Comparison of ENCODE assay signal across 8 cellular contexts in the genomic region with DNA sequence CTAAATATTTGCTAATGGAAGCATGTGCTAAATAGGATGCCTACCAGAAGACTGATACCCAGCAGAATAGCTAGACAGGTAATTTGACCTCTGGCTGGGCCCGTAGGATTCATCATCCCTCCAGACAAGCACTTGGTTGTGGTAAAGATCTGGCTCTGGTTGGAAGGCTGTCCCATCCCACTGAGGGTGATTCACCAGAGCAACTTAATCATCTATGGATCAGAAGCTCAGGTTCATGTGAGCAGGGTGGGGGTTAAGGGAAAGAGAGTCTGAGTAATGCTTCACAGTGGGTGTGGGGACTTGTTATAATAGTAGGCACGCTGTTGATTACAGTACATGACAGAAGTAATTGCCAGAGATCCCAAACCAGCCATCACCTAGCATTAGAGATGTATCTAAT. TPM values are rescaled to one million over a fixed set of nuclear protein-coding genes. Genes with fewer than 3 reads are reported as not detected.
DNase-seq lines count a peak whose midpoint lies in the region; ATAC-seq, FAIRE-seq and TF ChIP-seq lines count a peak whose summit lies in the region.
"Not testable (repeated sequence)": the region's sequence is repeated elsewhere in the genome, so short reads cannot be mapped to it uniquely, and the experiment has no call there.
"Had no signal": no experiment of that assay in that cellular context is flagged by ENCODE, and none has a peak within 500 bp of the region (broad histone marks: within the 10 kb centered on the region; RNA-seq: fewer than 3 reads in every experiment).

No MANE protein-coding gene starts in this region.

- not testable (repeated sequence) for H3K36me3 Mint-ChIP-seq in activated T-cell treated with anti-CD3 and anti-CD28 coated beads, Interleukin-2, amount 50 U/mL, for 4 hours (ENCODE audit: insufficient read depth); activated naive CD8-positive, alpha-beta T cell treated with anti-CD3 and anti-CD28 coated beads, Interleukin-2, amount 50 U/mL, for 24 hours (ENCODE audit: low read depth)

- not testable (repeated sequence) for H3K18ac ChIP-seq in IMR-90 (ENCODE audit: low read depth, low read length)

- not testable (repeated sequence) for H4K20me1 ChIP-seq in IMR-90 (ENCODE audit: insufficient read depth, low read length)

- not testable (repeated sequence) for H4K8ac ChIP-seq in IMR-90 (ENCODE audit: low read depth in 2 of 2, low read length in 2 of 2)

- H3K9me3 Mint-ChIP-seq in activated T-cell treated with anti-CD3 and anti-CD28 coated beads, Interleukin-2, amount 50 U/mL, for 4 hours; activated naive CD8-positive, alpha-beta T cell treated with anti-CD3 and anti-CD28 coated beads, Interleukin-2, amount 50 U/mL, for 24 hours: not testable (repeated sequence)

- H3K27ac ChIP-seq in A549; IMR-90 (ENCODE audit: insufficient read depth, low read length); left lung: not testable (repeated sequence)

- not testable (repeated sequence) for H2BK120ac ChIP-seq in IMR-90 (ENCODE audit: low read depth, low read length)

- not testable (repeated sequence) for H3K9ac ChIP-seq in IMR-90 (ENCODE audit: low read depth, low read length)

- not testable (repeated sequence) for H3K4ac ChIP-seq in IMR-90 (ENCODE audit: low read depth, low read length)

- not testable (repeated sequence) for H2BK15ac ChIP-seq in IMR-90 (ENCODE audit: low read depth, low read length)

- not testable (repeated sequence) for H3K27ac Mint-ChIP-seq in activated naive CD8-positive, alpha-beta T cell treated with anti-CD3 and anti-CD28 coated beads, Interleukin-2, amount 50 U/mL, for 24 hours

- H3K27me3 Mint-ChIP-seq in activated T-cell treated with anti-CD3 and anti-CD28 coated beads, Interleukin-2, amount 50 U/mL, for 4 hours (ENCODE audit: low read depth); activated naive CD8-positive, alpha-beta T cell treated with anti-CD3 and anti-CD28 coated beads, Interleukin-2, amount 50 U/mL, for 24 hours: not testable (repeated sequence)

- not testable (repeated sequence) for H2AK5ac ChIP-seq in IMR-90 (ENCODE audit: low read depth, low read length)

- H3K27me3 ChIP-seq in IMR-90 (ENCODE audit: control insufficient read depth, insufficient read depth, low read length); left lung: not testable (repeated sequence)

- dilution Hi-C loops in IMR-90 (cut with HindIII; ENCODE audit: low sequenced_read_pairs, unreplicated experiment): not testable (repeated sequence)

- ATAC-seq in A549 (peak; percentile 83 to 86), IMR-90 (ENCODE audit: low read depth) (peak; percentile 84), left lung (peak; percentile 51), sciatic nerve (peak; percentile 44)
- peak; percentile 28 to 37 for ATAC-seq in activated T-cell treated with anti-CD3 and anti-CD28 coated beads, Interleukin-2, amount 50 U/mL, for 4 hours
- ATAC-seq in activated naive CD8-positive, alpha-beta T cell treated with anti-CD3 and anti-CD28 coated beads, Interleukin-2, amount 50 U/mL, for 24 hours: peak; percentile 93

- not testable (repeated sequence) for H3K23ac ChIP-seq in IMR-90 (ENCODE audit: low read depth, low read length)

- DNase-seq in A549 (ENCODE audit: low read depth in 1 of 2, low spot score in 1 of 2); IMR-90; RCC 7860 (ENCODE audit: low spot score); activated T-cell treated with anti-CD3 and anti-CD28 coated beads, Interleukin-2, amount 50 U/mL, for 4 hours; activated naive CD8-positive, alpha-beta T cell treated with anti-CD3 and anti-CD28 coated beads, Interleukin-2, amount 50 U/mL, for 24 hours; left lung; sciatic nerve (ENCODE audit: low spot score): not testable (repeated sequence)

- intact Hi-C loops in IMR-90 (cut with micrococcal nuclease); left lung (cut with DNase I); sciatic nerve (cut with DNase I): not testable (repeated sequence)

- not testable (repeated sequence) for TF ChIP-seq RAD21 in A549 (conservative IDR thresholded peaks at IDR 0.05 in 1 of 2, IDR thresholded peaks at IDR 0.05 in 1 of 2); IMR-90 (IDR thresholded peaks at IDR 0.05; ENCODE audit: low read length)

- H4K5ac ChIP-seq in IMR-90 (ENCODE audit: low read depth, low read length): not testable (repeated sequence)

- not testable (repeated sequence) for H4K91ac ChIP-seq in IMR-90 (ENCODE audit: insufficient read depth, low read depth, low read length)

- not testable (repeated sequence) for H3K9me3 ChIP-seq in A549; IMR-90 (ENCODE audit: control insufficient read depth, insufficient read depth, low read length); left lung

- in situ Hi-C loops in IMR-90 (cut with MboI; ENCODE audit: low sequenced_read_pairs): not testable (repeated sequence)

- not testable (repeated sequence) for H3K4me3 Mint-ChIP-seq in activated T-cell treated with anti-CD3 and anti-CD28 coated beads, Interleukin-2, amount 50 U/mL, for 4 hours; activated naive CD8-positive, alpha-beta T cell treated with anti-CD3 and anti-CD28 coated beads, Interleukin-2, amount 50 U/mL, for 24 hours

- H3K14ac ChIP-seq in IMR-90 (replicated peaks; ENCODE audit: low read depth, low read length): not testable (repeated sequence)

- not testable (repeated sequence) for H3K4me3 ChIP-seq in A549; IMR-90 (ENCODE audit: insufficient read depth, low read depth, low read length); left lung

- TF ChIP-seq EP300 in A549 (IDR thresholded peaks at IDR 0.05): not testable (repeated sequence)

- not testable (repeated sequence) for H3K4me1 Mint-ChIP-seq in activated T-cell treated with anti-CD3 and anti-CD28 coated beads, Interleukin-2, amount 50 U/mL, for 4 hours (ENCODE audit: low read depth); activated naive CD8-positive, alpha-beta T cell treated with anti-CD3 and anti-CD28 coated beads, Interleukin-2, amount 50 U/mL, for 24 hours

- not testable (repeated sequence) for H2AK9ac ChIP-seq in IMR-90 (replicated peaks; ENCODE audit: low read depth, low read length, poor library complexity)

- not testable (repeated sequence) for H2BK20ac ChIP-seq in IMR-90 (ENCODE audit: low read depth, low read length)

- not testable (repeated sequence) for H3K4me2 ChIP-seq in A549; IMR-90 (ENCODE audit: low read depth, low read length)

- FAIRE-seq in A549 (lab: Jason Lieb, UNC): not testable (repeated sequence)
- peak; percentile 99 for FAIRE-seq in RCC 7860 (lab: Jason Lieb, UNC)

- H3K56ac ChIP-seq in IMR-90 (ENCODE audit: extremely low read depth, insufficient read depth, low read length): not testable (repeated sequence)

- not testable (repeated sequence) for H2AFZ ChIP-seq in IMR-90 (replicated peaks; ENCODE audit: low read length, poor library complexity)

- POLR2A ChIA-PET in A549 (lab: Yijun Ruan, JAX); IMR-90 (lab: Charles Lee; ENCODE audit: unreplicated experiment): not testable (repeated sequence)

- not testable (repeated sequence) for H2BK5ac ChIP-seq in IMR-90 (ENCODE audit: low read depth, low read length, poor library complexity, severe bottlenecking)

- CTCF ChIA-PET in A549 (lab: Yijun Ruan, JAX); IMR-90 (lab: Yijun Ruan, JAX): not testable (repeated sequence)

- not testable (repeated sequence) for H3K9me1 ChIP-seq in IMR-90 (ENCODE audit: insufficient read depth, low read length)

- 63% methylated on average over 1 of the region's 2 CpGs for WGBS in A549 (ENCODE audit: missing lambda C conversion rate)
- no CpG with 5 or more reads among the region's 2 CpGs for WGBS in IMR-90 (ENCODE audit: extremely low coverage in 2 of 2, insufficient read length in 1 of 2), 2 experiments

- TF ChIP-seq CTCF in A549 (IDR thresholded peaks at IDR 0.05); IMR-90 (conservative IDR thresholded peaks at IDR 0.05; ENCODE audit: low read depth, low read length); left lung (IDR thresholded peaks at IDR 0.05): not testable (repeated sequence)

- H3K79me1 ChIP-seq in IMR-90 (ENCODE audit: low read depth in 1 of 2, low read length in 2 of 2): not testable (repeated sequence)

- not testable (repeated sequence) for TF ChIP-seq POLR2A in A549 (IDR thresholded peaks at IDR 0.05; ENCODE audit: low read length); IMR-90 (IDR thresholded peaks at IDR 0.05; ENCODE audit: low read depth, low read length)

- not testable (repeated sequence) for H3K4me1 ChIP-seq in A549; IMR-90 (ENCODE audit: control insufficient read depth, insufficient read depth, low read length); left lung

- not testable (repeated sequence) for BruUV-seq in IMR-90 (replicated peaks; lab: Mats Ljungman, UMichigan)

- not testable (repeated sequence) for H3K36me3 ChIP-seq in IMR-90 (ENCODE audit: control insufficient read depth, insufficient read depth, low read length); left lung

RNA-seq across cellular contexts. Expression of gene FAM72B, which starts 26.5 kb away (rescaled TPM):
- polyA plus RNA-seq in A549 (2011; rRNA removed): 11.2 and 14.2 TPM in 2 replicates
- 5.6 and 6.0 TPM in 2 replicates for polyA plus RNA-seq in A549 (2012; cell fraction: cytosol; rRNA removed)
- polyA plus RNA-seq in A549 (2012; cell fraction: nucleus; rRNA removed): 2.9 and 4.1 TPM in 2 replicates
- polyA plus RNA-seq in A549 (2017; fragmentation: RNase III; extraction: RNeasy Plus Mini Kit Qiagen cat#74134 plus additional on column Dnase treatment): 12.5 to 13.3 TPM (median 12.5 TPM) in 3 replicates
- 6.2 and 8.6 TPM in 2 replicates for polyA minus RNA-seq in A549 (2011; rRNA and poly(A)+ RNA removed)
- 1.6 and 2.8 TPM in 2 replicates for total RNA-seq in IMR-90 (2012; rRNA removed)
- polyA plus RNA-seq in IMR-90 (2012; rRNA removed): 2.2 and 3.4 TPM in 2 replicates
- polyA plus RNA-seq in IMR-90 (2012; cell fraction: cytosol; rRNA removed): 0.59 and 1.5 TPM in 2 replicates
- 0.67 and 9.8 TPM in 2 replicates for polyA plus RNA-seq in IMR-90 (2012; cell fraction: nucleus; rRNA removed; ENCODE audit: low replicate concordance)
- total RNA-seq in activated T-cell treated with anti-CD3 and anti-CD28 coated beads, Interleukin-2, amount 50 U/mL, for 4 hours: 1 to 10 TPM; 2.5 to 6.9 (median 3.4) TPM
- 1 to 10 TPM; 1.1 to 1.4 TPM for total RNA-seq in left lung
- total RNA-seq in sciatic nerve: 0.89 TPM
- total RNA-seq: CD4-positive, alpha-beta memory T cell had no signal

RNA-seq across cellular contexts. Expression of gene SRGAP2C, which starts 27.2 kb away (rescaled TPM):
- polyA plus RNA-seq in A549 (2011; rRNA removed) (8.3 and 10.5 TPM in 2 replicates), A549 (2017; fragmentation: RNase III; extraction: RNeasy Plus Mini Kit Qiagen cat#74134 plus additional on column Dnase treatment) (5.4 to 5.8 TPM (median 5.6 TPM) in 3 replicates), IMR-90 (2012; rRNA removed) (4.0 and 5.6 TPM in 2 replicates)
- polyA plus RNA-seq in A549 (2012; cell fraction: cytosol; rRNA removed): 2.3 and 2.5 TPM in 2 replicates
- 4.6 and 5.7 TPM in 2 replicates for polyA plus RNA-seq in A549 (2012; cell fraction: nucleus; rRNA removed)
- polyA minus RNA-seq in A549 (2011; rRNA and poly(A)+ RNA removed): 13.1 and 17.1 TPM in 2 replicates
- total RNA-seq in IMR-90 (2012; rRNA removed) (12.7 and 13.9 TPM in 2 replicates), left lung (10 to 100 TPM; 23.4 to 28.1 TPM), sciatic nerve (69.9 TPM)
- 0.99 and 2.3 TPM in 2 replicates for polyA plus RNA-seq in IMR-90 (2012; cell fraction: cytosol; rRNA removed)
- 2.1 and 9.8 TPM in 2 replicates for polyA plus RNA-seq in IMR-90 (2012; cell fraction: nucleus; rRNA removed; ENCODE audit: low replicate concordance)
- 10 to 100 TPM in 2 of 3 donors, 1 to 10 TPM in 1; 9.8 to 10.4 (median 10.3) TPM for total RNA-seq in activated T-cell treated with anti-CD3 and anti-CD28 coated beads, Interleukin-2, amount 50 U/mL, for 4 hours

Comparison
In these comparisons a context has a peak if more than half of its experiments do, and no peak if none do; other contexts are left out.
1. ATAC-seq: peak in every context shown above with its lines; median percentile 93 in activated naive CD8-positive, alpha-beta T cell treated with anti-CD3 and anti-CD28 coated beads, Interleukin-2, amount 50 U/mL, for 24 hours; 84 in A549; 84 in IMR-90; 51 in left lung; 44 in sciatic nerve; 32 in activated T-cell treated with anti-CD3 and anti-CD28 coated beads, Interleukin-2, amount 50 U/mL, for 4 hours.